ENCODE assay signal across 8 cellular contexts in the genomic region with DNA sequence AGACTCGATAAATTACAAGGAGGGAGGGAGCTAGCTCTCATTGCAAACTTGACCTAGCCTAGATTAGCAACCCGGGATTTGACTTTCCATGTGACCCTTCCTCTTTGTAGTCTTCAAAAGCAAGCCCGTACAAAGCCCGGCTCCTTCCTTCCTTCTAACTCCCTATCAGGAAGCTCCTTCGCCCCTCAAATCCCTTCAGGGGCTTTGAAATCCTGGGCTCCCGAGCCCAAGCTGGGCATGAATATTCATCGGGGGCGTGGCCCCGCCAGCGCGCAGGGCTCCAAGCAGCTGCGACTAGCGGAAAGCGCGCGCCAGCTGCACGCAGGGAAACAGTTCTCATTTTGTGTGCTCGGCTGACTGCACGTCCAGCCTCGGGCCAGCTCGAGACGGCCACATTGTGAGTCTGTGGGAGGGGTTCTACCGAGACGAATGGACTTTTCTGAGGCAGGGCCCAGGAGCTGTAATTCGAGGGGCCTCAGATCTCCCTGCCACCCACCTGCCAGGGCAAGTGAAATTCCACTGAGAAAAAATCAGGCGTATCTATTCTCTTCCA.
DNase-seq lines count a peak whose midpoint lies in the region; ATAC-seq and TF ChIP-seq lines count a peak whose summit lies in the region.

No MANE protein-coding gene starts in this region.

- peak overlapping the region; percentile 69 for H3K27ac ChIP-seq in upper lobe of right lung

- ATAC-seq in Right ventricle myocardium inferior (peak; percentile 97), upper lobe of right lung (peak; percentile 98)

- intact Hi-C loops in Right ventricle myocardium inferior (cut with DNase I) (no loop called here), upper lobe of right lung (cut with DNase I) (no loop called here)

- peak overlapping the region; percentile 88 for H3K4me3 Mint-ChIP-seq in activated naive CD8-positive, alpha-beta T cell

- H3K36me3 ChIP-seq in upper lobe of right lung, result no peaks in the 10 kb centered on the region

- peaks cover 3% of the 10 kb centered on the region for H3K27me3 Mint-ChIP-seq in activated naive CD8-positive, alpha-beta T cell

- peaks cover 24% of the 10 kb centered on the region for H3K4me1 Mint-ChIP-seq in activated naive CD8-positive, alpha-beta T cell (ENCODE audit: low read depth)

- no peaks in the 10 kb centered on the region for H3K9me3 Mint-ChIP-seq in activated naive CD8-positive, alpha-beta T cell (ENCODE audit: low read depth)

- no peak for TF ChIP-seq CTCF in upper lobe of right lung (IDR thresholded peaks at IDR 0.05)

- peaks cover 8% of the 10 kb centered on the region for H3K4me1 ChIP-seq in upper lobe of right lung

- peak overlapping the region; percentile 86 for H3K27ac Mint-ChIP-seq in activated naive CD8-positive, alpha-beta T cell

- no peaks in the 10 kb centered on the region for H3K27me3 ChIP-seq in upper lobe of right lung

- DNase-seq in ELR (ENCODE audit: low read depth), result peak; percentile 76
- peak; percentile 6 for DNase-seq in GOT3 (lab: John Stamatoyannopoulos, UW)
- peak; percentile 75 for DNase-seq in LHCN-M2 (ENCODE audit: low read depth)
- DNase-seq in SHP77 treated with DMSO at 0.1 percent for 48 hours (lab: John Stamatoyannopoulos, UW), result peak; percentile 92
- peak; percentile 95 for DNase-seq in Right ventricle myocardium inferior (ENCODE audit: missing footprints)
- DNase-seq in occipital lobe (lab: John Stamatoyannopoulos, UW), result peak; percentile 70
- peak; percentile 91 for DNase-seq in upper lobe of right lung

- no peaks in the 10 kb centered on the region for H3K9me3 ChIP-seq in upper lobe of right lung

- H3K36me3 Mint-ChIP-seq in activated naive CD8-positive, alpha-beta T cell, result peaks cover 3% of the 10 kb centered on the region

- H3K4me3 ChIP-seq in upper lobe of right lung, result peak overlapping the region; percentile 48

Comparison
In these comparisons a context has a peak if more than half of its experiments do, and no peak if none do; other contexts are left out.
1. Peak in every context shown above with its lines: DNase-seq, ATAC-seq, H3K4me3 ChIP-seq and H3K27ac ChIP-seq.
2. DNase-seq: peak in every context shown above with its lines; median percentile 95 in Right ventricle myocardium inferior; 92 in SHP77 treated with DMSO at 0.1 percent for 48 hours; 91 in upper lobe of right lung; 76 in ELR; 75 in LHCN-M2; 70 in occipital lobe; 6 in GOT3.